ENCODE assay signal across 13 cellular contexts in the genomic region with DNA sequence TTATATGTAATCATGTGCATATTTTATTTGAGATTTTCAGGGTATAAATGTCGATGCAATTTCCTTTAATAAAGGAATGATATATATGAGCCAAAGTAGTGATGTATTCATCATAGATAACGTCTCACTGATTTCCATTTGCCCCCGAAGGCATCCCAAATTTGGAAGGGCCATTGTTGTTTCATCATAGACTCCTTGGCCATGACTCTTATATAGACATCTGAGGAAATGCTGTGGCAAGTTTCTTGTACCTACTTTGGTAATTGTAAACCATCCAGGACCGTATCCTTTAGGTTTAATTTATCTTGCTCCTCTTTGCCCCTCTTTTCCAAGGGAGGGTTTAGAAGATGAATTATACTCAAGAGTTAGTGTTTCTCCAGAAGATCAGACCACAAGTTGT.
DNase-seq lines count a peak whose midpoint lies in the region; ATAC-seq and TF ChIP-seq lines count a peak whose summit lies in the region.
"Had no signal": no experiment of that assay in that cellular context is flagged by ENCODE, and none has a peak within 500 bp of the region (broad histone marks: within the 10 kb centered on the region; RNA-seq: fewer than 3 reads in every experiment).

No MANE protein-coding gene starts in this region.

- peak overlapping the region; percentile 12; the same call in 1 of the 2 replicates for H3K4me3 ChIP-seq in WI38 (ENCODE audit: low read depth, low read length)
- H3K4me3 ChIP-seq in right cardiac atrium (ENCODE audit: low read length) = peak overlapping the region; percentile 38
- no peak overlapping the region for H3K4me3 ChIP-seq in sigmoid colon

- no peaks in the 10 kb centered on the region for H3K9me3 Mint-ChIP-seq in activated T-helper 2 cell treated with anti-CD3 and anti-CD28 coated beads, Interferon-gamma antibody, Interleukin-2, Interleukin-4, amounts not matched to agents 10 μg/mL and 5 μg/mL and 100 μg/mL, durations not matched to agents 14 hours and 24 hours and 36 hours
- H3K9me3 Mint-ChIP-seq: natural killer cell treated with Interleukin-12 subunit alpha and Interleukin-12 subunit beta and Interleukin-15 and Interleukin-18, amount 100 ng/mL, for 72 hours had no signal

- no peaks in the 10 kb centered on the region for H3K27me3 ChIP-seq in right cardiac atrium (ENCODE audit: control insufficient read depth, insufficient read depth)
- H3K27me3 ChIP-seq in sigmoid colon = no peaks in the 10 kb centered on the region

- intact Hi-C loops in right cardiac atrium (cut with DNase I) (no loop called here), sigmoid colon (cut with DNase I) (loop anchor here (1.0 to 2.0 kb wide), 2 partner anchors 15 to 85 kb away; no protein-coding TSS in a partner anchor)
- intact Hi-C loops in activated T-helper 2 cell treated with anti-CD3 and anti-CD28 coated beads, Interferon-gamma antibody, Interleukin-2, Interleukin-4, amounts not matched to agents 10 μg/mL and 5 μg/mL and 100 μg/mL, durations not matched to agents 14 hours and 24 hours and 36 hours (cut with micrococcal nuclease) = no loop called here

- TF ChIP-seq POLR2A in sigmoid colon (IDR thresholded peaks at IDR 0.05) = no peak

- no peak overlapping the region for H3K4me3 Mint-ChIP-seq in activated T-helper 2 cell treated with anti-CD3 and anti-CD28 coated beads, Interferon-gamma antibody, Interleukin-2, Interleukin-4, amounts not matched to agents 10 μg/mL and 5 μg/mL and 100 μg/mL, durations not matched to agents 14 hours and 24 hours and 36 hours (ENCODE audit: low read depth)
- H3K4me3 Mint-ChIP-seq: activated naive CD8-positive, alpha-beta T cell; CD4-positive, CD25-positive, alpha-beta regulatory T cell; natural killer cell treated with Interleukin-12 subunit alpha and Interleukin-12 subunit beta and Interleukin-15 and Interleukin-18, amount 100 ng/mL, for 72 hours had no signal

- H3K27ac Mint-ChIP-seq in activated T-helper 2 cell treated with anti-CD3 and anti-CD28 coated beads, Interferon-gamma antibody, Interleukin-2, Interleukin-4, amounts not matched to agents 10 μg/mL and 5 μg/mL and 100 μg/mL, durations not matched to agents 14 hours and 24 hours and 36 hours = no peak overlapping the region
- H3K27ac Mint-ChIP-seq: activated naive CD8-positive, alpha-beta T cell; CD4-positive, CD25-positive, alpha-beta regulatory T cell; natural killer cell treated with Interleukin-12 subunit alpha and Interleukin-12 subunit beta and Interleukin-15 and Interleukin-18, amount 100 ng/mL, for 72 hours had no signal

- DNase-seq in ELR (ENCODE audit: low read depth) = peak; percentile 70
- DNase-seq in right cardiac atrium = no peak
- no peak for DNase-seq in sigmoid colon
- no peak for DNase-seq in SKM-1 (lab: John Stamatoyannopoulos, UW; ENCODE audit: unreplicated experiment)
- DNase-seq in SHP77 treated with DMSO at 0.1 percent for 48 hours (lab: John Stamatoyannopoulos, UW) = no peak
- no peak for DNase-seq in LoVo (ENCODE audit: low spot score)
- no peak for DNase-seq in activated T-helper 2 cell treated with anti-CD3 and anti-CD28 coated beads, Interferon-gamma antibody, Interleukin-2, Interleukin-4, amounts not matched to agents 10 μg/mL and 5 μg/mL and 100 μg/mL, durations not matched to agents 14 hours and 24 hours and 36 hours (ENCODE audit: low spot score)
- DNase-seq: CD4-positive, CD25-positive, alpha-beta regulatory T cell; NCI-H82 had no signal

- no peak for ATAC-seq in right cardiac atrium
- ATAC-seq: natural killer cell treated with Interleukin-12 subunit alpha and Interleukin-12 subunit beta and Interleukin-15 and Interleukin-18, amount 100 ng/mL, for 72 hours had no signal

- H3K9me3 ChIP-seq in right cardiac atrium (ENCODE audit: control insufficient read depth, low read length) (no peaks in the 10 kb centered on the region), sigmoid colon (no peaks in the 10 kb centered on the region)

- WGBS in right cardiac atrium = 40% methylated on average over 4 of the region's 4 CpGs
- WGBS in sigmoid colon, 2 donors = 83 to 84% methylated on average over 4 of the region's 4 CpGs

- TF ChIP-seq CTCF in WI38 (IDR thresholded peaks at IDR 0.05; ENCODE audit: low read depth, low read length) = no peak
- TF ChIP-seq CTCF in sigmoid colon (IDR thresholded peaks at IDR 0.05) = no peak

- H3K4me1 Mint-ChIP-seq in activated T-helper 2 cell treated with anti-CD3 and anti-CD28 coated beads, Interferon-gamma antibody, Interleukin-2, Interleukin-4, amounts not matched to agents 10 μg/mL and 5 μg/mL and 100 μg/mL, durations not matched to agents 14 hours and 24 hours and 36 hours (ENCODE audit: low read depth) = peaks cover 10% of the 10 kb centered on the region
- H3K4me1 Mint-ChIP-seq: CD4-positive, CD25-positive, alpha-beta regulatory T cell had no signal

- no peak for TF ChIP-seq EP300 in sigmoid colon (IDR thresholded peaks at IDR 0.05)

- peaks cover 27% of the 10 kb centered on the region for H3K4me1 ChIP-seq in right cardiac atrium (ENCODE audit: control insufficient read depth, insufficient read depth, low read length)
- peaks cover 0 to 73% (median 62%) of the 10 kb centered on the region in 4 donors for H3K4me1 ChIP-seq in sigmoid colon

- H3K27me3 Mint-ChIP-seq in activated T-helper 2 cell treated with anti-CD3 and anti-CD28 coated beads, Interferon-gamma antibody, Interleukin-2, Interleukin-4, amounts not matched to agents 10 μg/mL and 5 μg/mL and 100 μg/mL, durations not matched to agents 14 hours and 24 hours and 36 hours (ENCODE audit: low read depth) = peaks cover 28% of the 10 kb centered on the region

- H3K36me3 ChIP-seq in sigmoid colon = no peaks in the 10 kb centered on the region

- H3K36me3 Mint-ChIP-seq in activated T-helper 2 cell treated with anti-CD3 and anti-CD28 coated beads, Interferon-gamma antibody, Interleukin-2, Interleukin-4, amounts not matched to agents 10 μg/mL and 5 μg/mL and 100 μg/mL, durations not matched to agents 14 hours and 24 hours and 36 hours (ENCODE audit: low read depth) = no peaks in the 10 kb centered on the region
- H3K36me3 Mint-ChIP-seq: activated naive CD8-positive, alpha-beta T cell; CD4-positive, CD25-positive, alpha-beta regulatory T cell; natural killer cell treated with Interleukin-12 subunit alpha and Interleukin-12 subunit beta and Interleukin-15 and Interleukin-18, amount 100 ng/mL, for 72 hours had no signal

- H3K27ac ChIP-seq in right cardiac atrium (ENCODE audit: low read length) (peak overlapping the region; percentile 13), sigmoid colon (peak overlapping the region; percentile 83 to 96 (median 86))
- H3K27ac ChIP-seq: VCaP had no signal

Comparison
In these comparisons a context has a peak if more than half of its experiments do, and no peak if none do; other contexts are left out.
1. H3K4me3 ChIP-seq: peak in WI38 (single experiment) and right cardiac atrium (single experiment); none in sigmoid colon (0 of 4).